ENCODE assay signal across 8 cellular contexts in genomic region chr9:69971643-69972449, GRCh38.
DNase-seq lines count a peak whose midpoint lies in the region; ATAC-seq and TF ChIP-seq lines count a peak whose summit lies in the region.

No MANE protein-coding gene starts in this region.

- no peaks in the 10 kb centered on the region for H3K4me1 Mint-ChIP-seq in activated CD8-positive, alpha-beta memory T cell treated with anti-CD3 and anti-CD28 coated beads, Interleukin-2, amount 10 ng/mL, durations not matched to agents 7 days and 5 days

- no peaks in the 10 kb centered on the region for H3K36me3 Mint-ChIP-seq in activated CD8-positive, alpha-beta memory T cell treated with anti-CD3 and anti-CD28 coated beads, Interleukin-2, amount 10 ng/mL, durations not matched to agents 7 days and 5 days

- H3K4me3 ChIP-seq in GM06990 (replicated peaks; ENCODE audit: low read depth, low read length) (no peak overlapping the region), esophagus muscularis mucosa (peak overlapping the region in 1 of 4 donors; percentile 11)

- intact Hi-C loops in esophagus muscularis mucosa (cut with DNase I) = loop anchor here (1.0 to 10.0 kb wide), 3 partner anchors 70 to 633 kb away; partner anchors contain the start of gene MAMDC2

- no peak for TF ChIP-seq EP300 in esophagus muscularis mucosa (IDR thresholded peaks at IDR 0.05)

- TF ChIP-seq POLR2A in esophagus muscularis mucosa (IDR thresholded peaks at IDR 0.05; ENCODE audit: low read depth) = no peak

- no peak overlapping the region for H3K4me3 Mint-ChIP-seq in activated CD8-positive, alpha-beta memory T cell treated with anti-CD3 and anti-CD28 coated beads, Interleukin-2, amount 10 ng/mL, durations not matched to agents 7 days and 5 days

- WGBS in esophagus muscularis mucosa = 37% methylated on average over 16 of the region's 16 CpGs

- H3K27me3 ChIP-seq in GM06990 (replicated peaks; ENCODE audit: control insufficient read depth, insufficient read depth, low read length) (no peaks in the 10 kb centered on the region), esophagus muscularis mucosa (no peaks in the 10 kb centered on the region)

- peaks cover 0 to 31% (median 13%) of the 10 kb centered on the region in 4 donors for H3K4me1 ChIP-seq in esophagus muscularis mucosa

- no peak overlapping the region for H3K27ac Mint-ChIP-seq in activated CD8-positive, alpha-beta memory T cell treated with anti-CD3 and anti-CD28 coated beads, Interleukin-2, amount 10 ng/mL, durations not matched to agents 7 days and 5 days

- DNase-seq in GM06990 (ENCODE audit: extremely low read depth, insufficient read length) (no peak), NCI-H460 (ENCODE audit: extremely low read depth, low read depth) (peak; percentile 66), esophagus muscularis mucosa (ENCODE audit: extremely low spot score) (no peak), mucosa of gallbladder (ENCODE audit: low spot score) (peak; percentile 63), NCI-H226 (no peak)
- peak; percentile 63 for DNase-seq in activated CD8-positive, alpha-beta memory T cell treated with anti-CD3 and anti-CD28 coated beads, Interleukin-2, amount 10 ng/mL, durations not matched to agents 7 days and 5 days
- DNase-seq in stimulated activated naive CD4-positive, alpha-beta T cell treated with Interleukin-2 at 50 U/mL for 16 hours (lab: John Stamatoyannopoulos, UW) = peak; percentile 7

- TF ChIP-seq CTCF in GM06990 (IDR thresholded peaks at IDR 0.05; ENCODE audit: insufficient read depth, low read length, poor library complexity, severe bottlenecking) = peak; percentile 96
- peak; percentile 88 to 91 (median 89) for TF ChIP-seq CTCF in esophagus muscularis mucosa (IDR thresholded peaks at IDR 0.05)

- H3K9me3 Mint-ChIP-seq in activated CD8-positive, alpha-beta memory T cell treated with anti-CD3 and anti-CD28 coated beads, Interleukin-2, amount 10 ng/mL, durations not matched to agents 7 days and 5 days (ENCODE audit: low read depth) = no peaks in the 10 kb centered on the region

- ATAC-seq in HG02970 (IDR thresholded peaks at IDR 0.05; ENCODE audit: low FRiP score, unreplicated experiment) = peak; percentile 54
- ATAC-seq in activated CD8-positive, alpha-beta memory T cell treated with anti-CD3 and anti-CD28 coated beads, Interleukin-2, amount 10 ng/mL, durations not matched to agents 7 days and 5 days = no peak

- H3K27me3 Mint-ChIP-seq in activated CD8-positive, alpha-beta memory T cell treated with anti-CD3 and anti-CD28 coated beads, Interleukin-2, amount 10 ng/mL, durations not matched to agents 7 days and 5 days = peaks cover 9% of the 10 kb centered on the region

- H3K36me3 ChIP-seq in GM06990 (ENCODE audit: control insufficient read depth, insufficient read depth, low read length) = no peaks in the 10 kb centered on the region
- no peaks in the 10 kb centered on the region for H3K36me3 ChIP-seq in esophagus muscularis mucosa

- CTCF ChIA-PET in activated CD8-positive, alpha-beta memory T cell treated with anti-CD3 and anti-CD28 coated beads, Interleukin-2, amount 10 ng/mL, durations not matched to agents 7 days and 5 days (lab: Charles Lee) = interaction anchor here (0.5 to 7.6 kb wide), 10 partner anchors 9 to 631 kb away, joined by 3 to 74 read pairs (median 4); no protein-coding TSS in a partner anchor

- no peaks in the 10 kb centered on the region for H3K9me3 ChIP-seq in esophagus muscularis mucosa

- H3K27ac ChIP-seq in esophagus muscularis mucosa (replicated peaks in 1 of 4) = peak overlapping the region in 2 of 4 donors; percentile 12 to 31

Comparison
In these comparisons a context has a peak if more than half of its experiments do, and no peak if none do; other contexts are left out.
1. DNase-seq: peak in NCI-H460 (single experiment), activated CD8-positive, alpha-beta memory T cell treated with anti-CD3 and anti-CD28 coated beads, Interleukin-2, amount 10 ng/mL, durations not matched to agents 7 days and 5 days (single experiment), mucosa of gallbladder (single experiment) and stimulated activated naive CD4-positive, alpha-beta T cell treated with Interleukin-2 at 50 U/mL for 16 hours (single experiment); none in GM06990 (single experiment), esophagus muscularis mucosa (single experiment) and NCI-H226 (single experiment).